In the genomic region with DNA sequence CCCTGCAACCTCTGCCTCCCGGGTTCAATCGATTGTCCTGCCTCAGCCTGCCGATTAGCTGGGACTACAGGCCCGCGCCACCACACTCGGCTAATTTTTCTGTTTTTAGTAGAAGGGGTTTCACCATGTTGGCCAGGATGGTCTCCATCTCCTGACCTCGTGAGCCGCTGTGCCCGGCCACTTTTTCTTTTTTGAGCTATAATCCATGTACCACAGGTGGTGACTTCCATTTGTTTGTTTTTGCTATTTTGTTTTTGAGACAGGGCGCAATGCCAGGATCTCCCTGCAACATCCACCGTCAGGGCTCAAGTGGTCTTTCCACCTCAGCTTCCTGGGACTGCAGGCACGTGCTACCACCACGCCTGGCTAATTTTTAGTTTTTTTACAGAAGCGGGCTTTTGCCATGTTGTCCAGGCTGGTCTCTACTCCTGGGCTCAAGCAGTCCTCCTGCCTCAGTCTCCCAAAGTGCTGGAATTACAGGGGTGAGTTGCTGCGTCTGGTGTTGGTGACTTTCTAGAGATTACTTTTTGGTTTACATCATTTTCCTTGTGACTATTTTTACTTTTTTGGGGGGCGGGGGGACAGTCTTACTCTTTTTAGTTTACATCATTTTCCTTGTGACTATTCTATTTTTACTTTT, we compare ENCODE assay signal across 1 cellular context.
TF ChIP-seq lines count a peak whose summit lies in the region.

No MANE protein-coding gene starts in this region.

TF ChIP-seq in HEK293T, 16 proteins besides CTCF, POLR2A, EP300 and RAD21 (continued from another document):
- TF ChIP-seq HDGF (IDR thresholded peaks at IDR 0.05; ENCODE audit: borderline replicate concordance) (no peak), CTBP1 (IDR thresholded peaks at IDR 0.05; ENCODE audit: borderline replicate concordance) (no peak), LEF1 (IDR thresholded peaks at IDR 0.05; ENCODE audit: borderline replicate concordance) (no peak)
